Comparison of ENCODE assay signal across 8 cellular contexts in the genomic region with DNA sequence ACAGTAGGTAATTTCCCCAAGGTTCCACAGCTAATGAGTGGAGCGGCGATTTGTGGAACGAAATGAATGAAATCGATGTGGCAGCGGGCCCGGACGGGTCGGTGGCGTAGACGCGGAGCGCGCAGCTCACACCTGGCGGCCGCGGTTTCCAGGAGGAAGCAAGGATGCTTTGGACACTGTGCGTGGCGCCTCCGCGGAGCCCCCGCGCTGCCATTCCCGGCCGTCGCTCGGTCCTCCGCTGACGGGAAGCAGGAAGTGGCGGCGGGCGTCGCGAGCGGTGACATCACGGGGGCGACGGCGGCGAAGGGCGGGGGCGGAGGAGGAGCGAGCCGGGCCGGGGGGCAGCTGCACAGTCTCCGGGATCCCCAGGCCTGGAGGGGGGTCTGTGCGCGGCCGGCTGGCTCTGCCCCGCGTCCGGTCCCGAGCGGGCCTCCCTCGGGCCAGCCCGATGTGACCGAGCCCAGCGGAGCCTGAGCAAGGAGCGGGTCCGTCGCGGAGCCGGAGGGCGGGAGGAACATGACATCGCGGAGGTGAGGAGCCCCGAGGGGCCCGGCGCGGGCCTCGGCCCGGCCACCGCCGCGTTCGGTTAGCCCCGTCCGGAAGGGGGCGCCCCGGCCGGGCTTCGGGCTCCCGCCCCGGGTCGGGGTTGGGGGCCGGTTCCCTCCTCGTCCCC. TPM values are rescaled to one million over a fixed set of nuclear protein-coding genes. Genes with fewer than 3 reads are reported as not detected.
DNase-seq lines count a peak whose midpoint lies in the region; ATAC-seq and TF ChIP-seq lines count a peak whose summit lies in the region.

A gene (plus strand): TSS at position 352 of the 673 bp plus-strand sequence. CDS start 165 bp downstream, at position 517.

- H3K36me3 ChIP-seq in stomach smooth muscle (ENCODE audit: control insufficient read depth in 2 of 2, insufficient read depth in 2 of 2, low read length in 2 of 2), result no peaks in the 10 kb centered on the region

- no peaks in the 10 kb centered on the region for H3K27me3 ChIP-seq in stomach smooth muscle (ENCODE audit: control insufficient read depth in 1 of 2, insufficient read depth in 2 of 2, low read length in 2 of 2)

- H3K9me3 ChIP-seq in stomach smooth muscle (ENCODE audit: control insufficient read depth in 2 of 2, low read length in 2 of 2), result no peaks in the 10 kb centered on the region

- H3K27ac Mint-ChIP-seq in neural crest cell (ENCODE audit: unreplicated experiment), result peak within 1 kb of the TSS; percentile 93

- H3K36me3 Mint-ChIP-seq in neural crest cell (ENCODE audit: low read depth), result no peaks in the 10 kb centered on the region

- peak within 1 kb of the TSS; percentile 90 for H3K27ac ChIP-seq in stomach smooth muscle (ENCODE audit: low read length)

- peak within 1 kb of the TSS; percentile 89 to 98 for H3K9ac ChIP-seq in stomach smooth muscle (ENCODE audit: low read length in 2 of 2)

- DNase-seq in EH (ENCODE audit: low read depth) (peak; percentile 86), KG1 (lab: John Stamatoyannopoulos, UW) (peak; percentile 64), SIG-M5 (lab: John Stamatoyannopoulos, UW) (peak; percentile 32), fibroblast of villous mesenchyme (ENCODE audit: low read depth) (peak; percentile 86), neural crest cell (ENCODE audit: low read depth, low spot score) (peak; percentile 84)
- peak; percentile 97 for DNase-seq in activated effector memory CD4-positive, alpha-beta T cell treated with anti-CD3 and anti-CD28 coated beads, Interleukin-2, amount 50 U/mL, for 16 hours

- peaks cover 16% of the 10 kb centered on the region for H3K4me1 ChIP-seq in stomach smooth muscle (ENCODE audit: control insufficient read depth, insufficient read depth, low read length)

- peaks cover 5% of the 10 kb centered on the region for H3K27me3 Mint-ChIP-seq in neural crest cell (ENCODE audit: low read depth)

- H3K4me3 Mint-ChIP-seq in neural crest cell, result peak within 1 kb of the TSS; percentile 97

- H3K4me3 ChIP-seq in fibroblast of villous mesenchyme (ENCODE audit: low read depth, low read length) (peak within 1 kb of the TSS; percentile 95), stomach smooth muscle (ENCODE audit: low read length in 2 of 2) (peak within 1 kb of the TSS; percentile 94 to 95)

- no peaks in the 10 kb centered on the region for H3K9me3 Mint-ChIP-seq in neural crest cell

- ATAC-seq in GM21723 (IDR thresholded peaks at IDR 0.05; ENCODE audit: unreplicated experiment), result peak; percentile 70

- peaks cover 47% of the 10 kb centered on the region for H3K4me1 Mint-ChIP-seq in neural crest cell

- TF ChIP-seq CTCF in fibroblast of villous mesenchyme (IDR thresholded peaks at IDR 0.05; ENCODE audit: insufficient read depth, low read depth, low read length) (peak; percentile 46), neural crest cell (conservative IDR thresholded peaks at IDR 0.05) (peak; percentile 73)

RNA-seq across cellular contexts. Expression of the gene that starts here (rescaled TPM):
- total RNA-seq in fibroblast of villous mesenchyme (108 and 158 TPM in 2 replicates), neural crest cell (91.8 and 92.1 TPM in 2 replicates)

Comparison
In these comparisons a context has a peak if more than half of its experiments do, and no peak if none do; other contexts are left out.
1. Peak in every context shown above with its lines: DNase-seq, ATAC-seq, H3K4me3 ChIP-seq and H3K27ac ChIP-seq.
2. DNase-seq: peak in every context shown above with its lines; median percentile 97 in activated effector memory CD4-positive, alpha-beta T cell treated with anti-CD3 and anti-CD28 coated beads, Interleukin-2, amount 50 U/mL, for 16 hours; 86 in EH; 86 in fibroblast of villous mesenchyme; 84 in neural crest cell; 64 in KG1; 32 in SIG-M5.